In the genomic region with DNA sequence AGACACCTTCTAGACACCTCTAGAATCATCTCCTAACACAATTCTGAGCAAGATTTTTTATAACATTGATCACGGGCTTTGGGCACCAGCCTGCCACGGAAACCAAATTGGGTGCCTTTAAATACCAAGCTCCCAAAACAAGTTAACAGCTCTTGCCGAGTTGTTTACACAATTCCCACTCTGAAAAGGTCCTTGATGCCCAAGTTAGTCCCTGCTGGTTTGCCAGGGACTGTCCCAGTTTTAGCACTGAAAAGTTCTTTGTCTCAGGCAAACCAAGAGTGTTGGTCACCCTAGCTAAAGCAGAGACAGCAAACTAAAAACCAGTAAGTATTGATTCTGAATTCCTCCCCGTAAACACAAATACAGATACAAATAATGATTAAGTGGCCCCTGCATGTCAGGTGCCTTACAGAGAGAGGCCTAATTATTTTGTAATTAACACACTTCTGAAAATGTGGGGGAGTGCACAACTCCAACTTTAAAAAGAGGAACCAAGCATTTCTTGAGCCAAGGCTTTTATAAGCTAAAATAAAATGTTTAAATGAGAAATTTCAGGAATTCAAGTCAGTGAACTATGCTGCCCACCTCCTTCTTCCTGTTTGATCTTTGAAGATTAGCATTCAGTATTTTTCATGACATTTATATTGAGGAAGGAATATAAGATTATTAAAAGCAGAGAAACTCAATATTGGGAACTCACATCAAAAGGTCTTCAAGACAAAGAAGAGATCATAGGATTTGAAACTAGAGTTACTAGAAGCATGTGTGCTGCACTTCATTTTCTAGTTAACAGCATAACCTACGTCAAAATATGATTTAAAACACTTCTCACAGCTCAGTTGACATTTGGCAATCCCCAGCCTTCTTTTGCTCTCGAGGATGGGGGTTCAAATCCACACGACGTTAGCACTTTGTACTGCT, we compare ENCODE assay signal across 22 cellular contexts. TPM values are rescaled to one million over a fixed set of nuclear protein-coding genes. Genes with fewer than 3 reads are reported as not detected.
DNase-seq lines count a peak whose midpoint lies in the region; ATAC-seq and TF ChIP-seq lines count a peak whose summit lies in the region.
"Had no signal": no experiment of that assay in that cellular context is flagged by ENCODE, and none has a peak within 500 bp of the region (broad histone marks: within the 10 kb centered on the region; RNA-seq: fewer than 3 reads in every experiment).

No MANE protein-coding gene starts in this region.

- H3K36me3 ChIP-seq in mesenchymal stem cell (ENCODE audit: control insufficient read depth in 1 of 2, insufficient read depth in 2 of 2, low read depth in 1 of 2, low read length in 2 of 2) (no peaks in the 10 kb centered on the region), mammary epithelial cell (ENCODE audit: insufficient read depth, low read length) (no peaks in the 10 kb centered on the region), right lobe of liver (no peaks in the 10 kb centered on the region)
- H3K36me3 ChIP-seq: adrenal gland, Peyer's patch, prostate gland had no signal

- no peaks in the 10 kb centered on the region for H3K79me2 ChIP-seq in mammary epithelial cell (ENCODE audit: insufficient read depth, low read length)

- H3K27ac Mint-ChIP-seq in activated CD4-positive, alpha-beta T cell treated with anti-CD3 and anti-CD28 coated beads, Interleukin-2, amount 10 ng/mL, durations not matched to agents 24 days and 14 days = no peak overlapping the region
- H3K27ac Mint-ChIP-seq: stimulated activated naive CD8-positive, alpha-beta T cell treated with anti-CD3 and anti-CD28 coated beads, Interleukin-15, Interleukin-2, amounts not matched to agents 100 ng/mL and 50 ng/mL, for 24 hours; T-cell had no signal

- in situ Hi-C loops in mammary epithelial cell (cut with MboI; ENCODE audit: low sequenced_read_pairs in 2 of 2) = no loop called here

- H4K8ac ChIP-seq in mesenchymal stem cell (ENCODE audit: low read length) = no peak overlapping the region

- no peak overlapping the region for H2BK15ac ChIP-seq in mesenchymal stem cell (ENCODE audit: low read depth, poor library complexity, severe bottlenecking)

- no TSS peak for BruUV-seq in mammary epithelial cell (replicated peaks; lab: Mats Ljungman, UMichigan)

- no peak overlapping the region for H3K18ac ChIP-seq in mesenchymal stem cell (ENCODE audit: low read depth in 1 of 2, low read length in 2 of 2)

- no peak overlapping the region for H3K4ac ChIP-seq in mesenchymal stem cell (ENCODE audit: low read depth in 1 of 2, low read length in 2 of 2)

- H3K4me3 ChIP-seq in mesenchymal stem cell (ENCODE audit: insufficient read depth in 1 of 2, low read depth in 1 of 2, low read length in 2 of 2) = peak overlapping the region in 1 of 2 experiments; percentile 55
- H3K4me3 ChIP-seq in mammary epithelial cell (replicated peaks in 1 of 3; ENCODE audit: insufficient read depth in 1 of 3, low read depth in 2 of 3, low read length in 3 of 3) = no peak overlapping the region
- H3K4me3 ChIP-seq in right lobe of liver = no peak overlapping the region
- H3K4me3 ChIP-seq: adrenal gland, Peyer's patch, prostate gland had no signal

- H3K9ac ChIP-seq in mesenchymal stem cell (ENCODE audit: low read length) = peak overlapping the region; percentile 71
- H3K9ac ChIP-seq in mammary epithelial cell (ENCODE audit: insufficient read depth, low read length) = no peak overlapping the region

- H3K27me3 ChIP-seq in mesenchymal stem cell (ENCODE audit: control insufficient read depth in 1 of 2, insufficient read depth in 1 of 2, low read length in 2 of 2) = no peaks in the 10 kb centered on the region
- no peaks in the 10 kb centered on the region for H3K27me3 ChIP-seq in mammary epithelial cell (ENCODE audit: insufficient read depth, low read length)
- H3K27me3 ChIP-seq in right lobe of liver = no peaks in the 10 kb centered on the region
- H3K27me3 ChIP-seq: adrenal gland, Peyer's patch had no signal

- H3K9me3 ChIP-seq in mesenchymal stem cell (ENCODE audit: control insufficient read depth, low read length) = no peaks in the 10 kb centered on the region
- no peaks in the 10 kb centered on the region for H3K9me3 ChIP-seq in mammary epithelial cell (replicated peaks; ENCODE audit: insufficient read depth, low read length)
- H3K9me3 ChIP-seq in right lobe of liver = no peaks in the 10 kb centered on the region
- H3K9me3 ChIP-seq: adrenal gland, Peyer's patch, prostate gland had no signal

- H3K27ac ChIP-seq in angular gyrus (ENCODE audit: low read depth, low read length) = peak overlapping the region; percentile 71
- no peak overlapping the region for H3K27ac ChIP-seq in mesenchymal stem cell (ENCODE audit: low read length, poor library complexity, severe bottlenecking)
- no peak overlapping the region for H3K27ac ChIP-seq in mammary epithelial cell (ENCODE audit: insufficient read depth, low read depth, low read length)
- H3K27ac ChIP-seq in right lobe of liver = no peak overlapping the region
- H3K27ac ChIP-seq: adrenal gland, Peyer's patch, prostate gland had no signal

- no peaks in the 10 kb centered on the region for H3K36me3 Mint-ChIP-seq in activated CD4-positive, alpha-beta T cell treated with anti-CD3 and anti-CD28 coated beads, Interleukin-2, amount 10 ng/mL, durations not matched to agents 24 days and 14 days (ENCODE audit: low read depth)
- H3K36me3 Mint-ChIP-seq: T-cell had no signal

- 73% methylated on average over 7 of the region's 8 CpGs for WGBS in mesenchymal stem cell
- 80% methylated on average over 8 of the region's 8 CpGs for WGBS in mammary epithelial cell (ENCODE audit: low coverage, missing lambda C conversion rate)
- 47% methylated on average over 8 of the region's 8 CpGs for WGBS in right lobe of liver (ENCODE audit: insufficient coverage, low coverage, low lambda C conversion rate, missing lambda C conversion rate)

- no peaks in the 10 kb centered on the region for H3K4me1 ChIP-seq in mesenchymal stem cell (ENCODE audit: control insufficient read depth, insufficient read depth, low read depth, low read length)
- no peaks in the 10 kb centered on the region for H3K4me1 ChIP-seq in mammary epithelial cell (ENCODE audit: insufficient read depth, low read length)
- no peaks in the 10 kb centered on the region for H3K4me1 ChIP-seq in right lobe of liver
- H3K4me1 ChIP-seq: adrenal gland, Peyer's patch, prostate gland had no signal

- H2BK5ac ChIP-seq in mesenchymal stem cell (ENCODE audit: low read depth, low read length, poor library complexity, severe bottlenecking) = no peak overlapping the region

- H3K23ac ChIP-seq in mesenchymal stem cell (ENCODE audit: low read length in 2 of 2) = no peak overlapping the region

- CTCF ChIA-PET in mammary epithelial cell (lab: Charles Lee; ENCODE audit: low non-redundant PET) = no interaction called here

- no peak overlapping the region for H2AK5ac ChIP-seq in mesenchymal stem cell (ENCODE audit: low read length, severe bottlenecking)

- TF ChIP-seq CTCF in mammary epithelial cell (conservative IDR thresholded peaks at IDR 0.05 in 1 of 2, IDR thresholded peaks at IDR 0.05 in 1 of 2; ENCODE audit: extremely low read depth in 1 of 2, insufficient read depth in 1 of 2, low read depth in 1 of 2, low read length in 2 of 2) (no peak), GM10266 (IDR thresholded peaks at IDR 0.05; ENCODE audit: control insufficient read depth, insufficient read depth, low read depth, missing control alignments) (no peak), right lobe of liver (IDR thresholded peaks at IDR 0.05) (no peak)

- no peak for TF ChIP-seq POLR2A in right lobe of liver (IDR thresholded peaks at IDR 0.05)

- no peak overlapping the region for H2BK120ac ChIP-seq in mesenchymal stem cell (ENCODE audit: low read depth, low read length)

- no peak overlapping the region for H4K91ac ChIP-seq in mesenchymal stem cell (ENCODE audit: low read length)

- no peaks in the 10 kb centered on the region for H3K79me1 ChIP-seq in mesenchymal stem cell (replicated peaks; ENCODE audit: low read length, poor library complexity, severe bottlenecking)

- no peaks in the 10 kb centered on the region for H4K20me1 ChIP-seq in mammary epithelial cell (ENCODE audit: insufficient read depth, low read length)

- intact Hi-C loops in activated CD4-positive, alpha-beta T cell treated with anti-CD3 and anti-CD28 coated beads, Interleukin-2, amount 10 ng/mL, durations not matched to agents 24 days and 14 days (cut with micrococcal nuclease) = no loop called here
- intact Hi-C loops in mammary epithelial cell (cut with micrococcal nuclease) (no loop called here), right lobe of liver (cut with DNase I) (no loop called here)

- no peak overlapping the region for H3K4me3 Mint-ChIP-seq in activated CD4-positive, alpha-beta T cell treated with anti-CD3 and anti-CD28 coated beads, Interleukin-2, amount 10 ng/mL, durations not matched to agents 24 days and 14 days
- H3K4me3 Mint-ChIP-seq: stimulated activated naive CD8-positive, alpha-beta T cell treated with anti-CD3 and anti-CD28 coated beads, Interleukin-15, Interleukin-2, amounts not matched to agents 100 ng/mL and 50 ng/mL, for 24 hours; T-cell had no signal

- dilution Hi-C loops in mammary epithelial cell (cut with HindIII; ENCODE audit: low sequenced_read_pairs) = no loop called here

- H3K4me1 Mint-ChIP-seq in activated CD4-positive, alpha-beta T cell treated with anti-CD3 and anti-CD28 coated beads, Interleukin-2, amount 10 ng/mL, durations not matched to agents 24 days and 14 days = peaks cover 2% of the 10 kb centered on the region
- H3K4me1 Mint-ChIP-seq: T-cell had no signal

- no peak overlapping the region for H3K14ac ChIP-seq in mesenchymal stem cell (ENCODE audit: low read length in 2 of 2)

- no peak overlapping the region for H2BK12ac ChIP-seq in mesenchymal stem cell (ENCODE audit: low read length in 2 of 2)

- no peaks in the 10 kb centered on the region for H3K9me3 Mint-ChIP-seq in activated CD4-positive, alpha-beta T cell treated with anti-CD3 and anti-CD28 coated beads, Interleukin-2, amount 10 ng/mL, durations not matched to agents 24 days and 14 days
- H3K9me3 Mint-ChIP-seq: stimulated activated naive CD8-positive, alpha-beta T cell treated with anti-CD3 and anti-CD28 coated beads, Interleukin-15, Interleukin-2, amounts not matched to agents 100 ng/mL and 50 ng/mL, for 24 hours; T-cell had no signal

- H2AFZ ChIP-seq in mesenchymal stem cell (ENCODE audit: low read depth, low read length) (no peak overlapping the region), mammary epithelial cell (ENCODE audit: low read depth, low read length) (no peak overlapping the region)

- no peak for ATAC-seq in right lobe of liver
- ATAC-seq: left ventricle myocardium superior, T-cell had no signal

- no peaks in the 10 kb centered on the region for H3K27me3 Mint-ChIP-seq in activated CD4-positive, alpha-beta T cell treated with anti-CD3 and anti-CD28 coated beads, Interleukin-2, amount 10 ng/mL, durations not matched to agents 24 days and 14 days
- H3K27me3 Mint-ChIP-seq: stimulated activated naive CD8-positive, alpha-beta T cell treated with anti-CD3 and anti-CD28 coated beads, Interleukin-15, Interleukin-2, amounts not matched to agents 100 ng/mL and 50 ng/mL, for 24 hours; T-cell had no signal

- H3K4me2 ChIP-seq in mesenchymal stem cell (ENCODE audit: low read length, poor library complexity, severe bottlenecking) (no peak overlapping the region), mammary epithelial cell (ENCODE audit: insufficient read depth, low read depth, low read length) (no peak overlapping the region)

- DNase-seq in activated CD4-positive, alpha-beta T cell treated with anti-CD3 and anti-CD28 coated beads, Interleukin-2, amount 10 ng/mL, durations not matched to agents 24 days and 14 days = peak; percentile 24
- no peak for DNase-seq in activated CD4-positive, alpha-beta T cell treated with anti-CD3 and anti-CD28 coated beads for 48 hours
- DNase-seq in mesenchymal stem cell (no peak), mammary epithelial cell (no peak), GM10266 (ENCODE audit: extremely low spot score) (no peak), NCI-H774 (lab: John Stamatoyannopoulos, UW) (no peak), right lobe of liver (no peak)
- DNase-seq: activated CD8-positive, alpha-beta memory T cell treated with anti-CD3 and anti-CD28 coated beads for 24 hours; adrenal gland; EL; foreskin melanocyte; GOT3; left ventricle myocardium superior; NCI-H1930; Peyer's patch; stimulated activated CD4-positive, alpha-beta T cell treated with anti-CD3 and anti-CD28 coated beads, Interleukin-12 subunit alpha, Interleukin-12 subunit beta, amount 100 ng/mL, for 4 hours; T-cell had no signal

RNA-seq across cellular contexts. Expression of a gene that starts 9.0 kb away (rescaled TPM):
- not detected in 2 replicates for total RNA-seq in activated CD4-positive, alpha-beta T cell treated with anti-CD3 and anti-CD28 coated beads, Interleukin-2, amount 10 ng/mL, durations not matched to agents 24 days and 14 days
- polyA plus RNA-seq in mesenchymal stem cell (2013, experiment 1 of 2) = not detected
- polyA plus RNA-seq in mesenchymal stem cell (2013, experiment 2 of 2) = not detected
- total RNA-seq in mammary epithelial cell = not detected
- not detected for polyA plus RNA-seq in mammary epithelial cell
- polyA minus RNA-seq in mammary epithelial cell = not detected
- total RNA-seq in right lobe of liver = not detected
- total RNA-seq: adrenal gland, endothelial cell of umbilical vein, NCI-H460, Peyer's patch, T-cell had no signal
- polyA plus RNA-seq: adrenal gland, endothelial cell of umbilical vein had no signal
